ENCODE assay signal across 15 cellular contexts in genomic region chr1:167645161-167645560, GRCh38. TPM values are rescaled to one million over a fixed set of nuclear protein-coding genes. Genes with fewer than 3 reads are reported as not detected.
A peak's percentile ranks its signal among the peaks of the same experiment; 100 is the strongest.
DNase-seq lines count a peak whose midpoint lies in the region; ATAC-seq and TF ChIP-seq lines count a peak whose summit lies in the region.
"Had no signal": no experiment of that assay in that cellular context is flagged by ENCODE, and none has a peak within 500 bp of the region (broad histone marks: within the 10 kb centered on the region; RNA-seq: fewer than 3 reads in every experiment).

No MANE protein-coding gene starts in this region.

- peaks cover 0 to 1% of the 10 kb centered on the region in 2 donors for H3K27me3 Mint-ChIP-seq in CD8-positive, alpha-beta memory T cell
- no peaks in the 10 kb centered on the region for H3K27me3 Mint-ChIP-seq in activated CD8-positive, alpha-beta T cell treated with anti-CD3 and anti-CD28 coated beads for 36 hours

- ATAC-seq in activated CD8-positive, alpha-beta T cell treated with anti-CD3 and anti-CD28 coated beads for 36 hours: no peak
- no peak for ATAC-seq in GM18519 (IDR thresholded peaks at IDR 0.05; ENCODE audit: low FRiP score, unreplicated experiment)
- ATAC-seq in SK-N-SH treated with all-trans-retinoic acid at 6 μM for 48 hours: no peak
- ATAC-seq: left lobe of liver had no signal

- H3K4me2 ChIP-seq in BLaER1 treated with 17β-estradiol and CSF1 and Interleukin-3, amounts not matched to agents 10 nM and 100 nM: peak overlapping the region; percentile 25 to 98 (median 77); a peak in 19 of 22 replicates
- H3K4me2 ChIP-seq: smooth muscle cell had no signal

- H3K27ac Mint-ChIP-seq in CD8-positive, alpha-beta memory T cell: peak overlapping the region; percentile 69 to 93 (median 84)
- H3K27ac Mint-ChIP-seq in activated CD8-positive, alpha-beta T cell treated with anti-CD3 and anti-CD28 coated beads for 36 hours: peak overlapping the region; percentile 40
- H3K27ac Mint-ChIP-seq: endodermal cell had no signal

- peaks cover 97 to 100% (median 100%) of the 10 kb centered on the region in 11 experiments for H4K20me1 ChIP-seq in BLaER1 treated with 17β-estradiol and CSF1 and Interleukin-3, amounts not matched to agents 10 nM and 100 nM

- H3K27ac ChIP-seq in BLaER1 treated with 17β-estradiol and CSF1 and Interleukin-3, amounts not matched to agents 10 nM and 100 nM: peak overlapping the region in 8 of 11 experiments; percentile 2 to 49 (median 30); a peak in 8 of 22 replicates
- H3K27ac ChIP-seq in CD8-positive, alpha-beta memory T cell (ENCODE audit: low read depth, low read length): no peak overlapping the region

- no peak for TF ChIP-seq CTCF in activated CD8-positive, alpha-beta T cell treated with anti-CD3 and anti-CD28 coated beads for 36 hours (IDR thresholded peaks at IDR 0.05)
- no peak for TF ChIP-seq CTCF in fibroblast of villous mesenchyme (IDR thresholded peaks at IDR 0.05; ENCODE audit: insufficient read depth, low read depth, low read length)

- peaks cover 92 to 100% (median 99%) of the 10 kb centered on the region in 10 experiments for H3K4me1 ChIP-seq in BLaER1 treated with 17β-estradiol and CSF1 and Interleukin-3, amounts not matched to agents 10 nM and 100 nM
- peaks cover 82% of the 10 kb centered on the region for H3K4me1 ChIP-seq in CD8-positive, alpha-beta memory T cell (ENCODE audit: insufficient read depth, low read length)

- POLR2A ChIA-PET in CD8-positive, alpha-beta memory T cell (lab: Charles Lee): interaction anchor here (1.1 kb wide), 1 partner anchor 17 kb away, joined by 4 read pairs; no protein-coding TSS in a partner anchor
- POLR2A ChIA-PET in activated CD8-positive, alpha-beta T cell treated with anti-CD3 and anti-CD28 coated beads for 36 hours (lab: Charles Lee): interaction anchor here (0.6 to 1.1 kb wide), 3 partner anchors 11 to 71 kb away, joined by 3 to 4 read pairs (median 3); no protein-coding TSS in a partner anchor

- H3K27me3 ChIP-seq in BLaER1 treated with 17β-estradiol and CSF1 and Interleukin-3, amounts not matched to agents 10 nM and 100 nM: no peaks in the 10 kb centered on the region
- H3K27me3 ChIP-seq in CD8-positive, alpha-beta memory T cell (ENCODE audit: insufficient read depth, low read length, poor library complexity, severe bottlenecking): no peaks in the 10 kb centered on the region

- no peaks in the 10 kb centered on the region for H3K9me3 ChIP-seq in BLaER1 treated with 17β-estradiol and CSF1 and Interleukin-3, amounts not matched to agents 10 nM and 100 nM (replicated peaks in 1 of 11)
- H3K9me3 ChIP-seq in CD8-positive, alpha-beta memory T cell (ENCODE audit: low read length): no peaks in the 10 kb centered on the region

- H3K4me1 Mint-ChIP-seq in CD8-positive, alpha-beta memory T cell: peaks cover 91 to 95% (median 94%) of the 10 kb centered on the region in 3 donors
- H3K4me1 Mint-ChIP-seq in activated CD8-positive, alpha-beta T cell treated with anti-CD3 and anti-CD28 coated beads for 36 hours (ENCODE audit: low read depth): peaks cover 82% of the 10 kb centered on the region

- intact Hi-C loops in activated CD8-positive, alpha-beta T cell treated with anti-CD3 and anti-CD28 coated beads for 36 hours (cut with micrococcal nuclease): no loop called here

- peaks cover 65 to 96% (median 84%) of the 10 kb centered on the region in 11 experiments for H3K36me3 ChIP-seq in BLaER1 treated with 17β-estradiol and CSF1 and Interleukin-3, amounts not matched to agents 10 nM and 100 nM
- H3K36me3 ChIP-seq in CD8-positive, alpha-beta memory T cell (ENCODE audit: insufficient read depth, low read length): peaks cover 24% of the 10 kb centered on the region

- 0 out of 22 replicates have a peak overlapping the region, but pooled peaks of 1 of the 11 experiments have one; percentile 21 for H3K9ac ChIP-seq in BLaER1 treated with 17β-estradiol and CSF1 and Interleukin-3, amounts not matched to agents 10 nM and 100 nM

- peak overlapping the region in 5 of 7 donors; percentile 33 to 64 (median 55) for H3K4me3 Mint-ChIP-seq in CD8-positive, alpha-beta memory T cell
- H3K4me3 Mint-ChIP-seq in activated CD8-positive, alpha-beta T cell treated with anti-CD3 and anti-CD28 coated beads for 36 hours: no peak overlapping the region
- H3K4me3 Mint-ChIP-seq: endodermal cell had no signal

- CTCF ChIA-PET in CD8-positive, alpha-beta memory T cell (lab: Charles Lee): interaction anchor here (1.1 to 2.3 kb wide), 2 partner anchors 43 to 45 kb away, joined by 3 to 10 read pairs; no protein-coding TSS in a partner anchor
- CTCF ChIA-PET in activated CD8-positive, alpha-beta T cell treated with anti-CD3 and anti-CD28 coated beads for 36 hours (lab: Charles Lee): interaction anchor here (1.0 to 2.4 kb wide), 4 partner anchors 8 to 45 kb away, joined by 3 to 8 read pairs (median 4); no protein-coding TSS in a partner anchor

- DNase-seq in CD8-positive, alpha-beta memory T cell: no peak
- DNase-seq in activated CD8-positive, alpha-beta T cell treated with anti-CD3 and anti-CD28 coated beads for 36 hours: no peak
- DNase-seq in fibroblast of villous mesenchyme (ENCODE audit: low read depth): peak; percentile 61
- DNase-seq in iPS-NIHi7 (ENCODE audit: extremely low spot score): no peak
- no peak for DNase-seq in NCI-H128 (lab: John Stamatoyannopoulos, UW; ENCODE audit: unreplicated experiment)
- DNase-seq: MM.1S, NCI-H2029, NCI-H510A treated with DMSO at 0.1 percent for 48 hours, trophoblast cell had no signal

- H3K4me3 ChIP-seq in BLaER1 treated with 17β-estradiol and CSF1 and Interleukin-3, amounts not matched to agents 10 nM and 100 nM: no peak overlapping the region
- H3K4me3 ChIP-seq in CD8-positive, alpha-beta memory T cell (ENCODE audit: low read length): no peak overlapping the region
- H3K4me3 ChIP-seq in fibroblast of villous mesenchyme (ENCODE audit: low read depth, low read length): no peak overlapping the region
- H3K4me3 ChIP-seq: smooth muscle cell had no signal

- no peaks in the 10 kb centered on the region for H3K9me3 Mint-ChIP-seq in CD8-positive, alpha-beta memory T cell
- no peaks in the 10 kb centered on the region for H3K9me3 Mint-ChIP-seq in activated CD8-positive, alpha-beta T cell treated with anti-CD3 and anti-CD28 coated beads for 36 hours
- H3K9me3 Mint-ChIP-seq: endodermal cell had no signal

- H3K36me3 Mint-ChIP-seq in CD8-positive, alpha-beta memory T cell: peaks cover 0 to 74% (median 18%) of the 10 kb centered on the region in 3 donors
- peaks cover 51% of the 10 kb centered on the region for H3K36me3 Mint-ChIP-seq in activated CD8-positive, alpha-beta T cell treated with anti-CD3 and anti-CD28 coated beads for 36 hours (ENCODE audit: low read depth)

TF ChIP-seq in SK-N-SH treated with all-trans-retinoic acid at 6 μM for 48 hours, 23 proteins besides CTCF, POLR2A, EP300 and RAD21:
- no peak for TF ChIP-seq ZFP30 (CRISPR knock-in tag; IDR thresholded peaks at IDR 0.05)

RNA-seq across cellular contexts. Expression of gene RCSD1, which starts 15.1 kb away (rescaled TPM):
- 10 to 100 TPM; 45.9 to 47.9 TPM for total RNA-seq in CD8-positive, alpha-beta memory T cell
- polyA plus RNA-seq in CD8-positive, alpha-beta memory T cell: 171 TPM
- 10 to 100 TPM; 66.4 to 67.9 TPM for total RNA-seq in activated CD8-positive, alpha-beta T cell treated with anti-CD3 and anti-CD28 coated beads for 36 hours
- total RNA-seq in fibroblast of villous mesenchyme: 0.64 and 1.3 TPM in 2 replicates
- total RNA-seq: smooth muscle cell had no signal

Comparison
In these comparisons a context has a peak if more than half of its experiments do, and no peak if none do; other contexts are left out.
1. RNA of gene RCSD1, which starts 15.1 kb away (total RNA-seq): 66.4 to 67.9 TPM in activated CD8-positive, alpha-beta T cell treated with anti-CD3 and anti-CD28 coated beads for 36 hours and 45.9 to 47.9 TPM in CD8-positive, alpha-beta memory T cell; 0.64 to 1.3 TPM in fibroblast of villous mesenchyme; every median in the first group is over 10 times any median in the second.